Comparison of ENCODE assay signal across 13 cellular contexts in the genomic region with DNA sequence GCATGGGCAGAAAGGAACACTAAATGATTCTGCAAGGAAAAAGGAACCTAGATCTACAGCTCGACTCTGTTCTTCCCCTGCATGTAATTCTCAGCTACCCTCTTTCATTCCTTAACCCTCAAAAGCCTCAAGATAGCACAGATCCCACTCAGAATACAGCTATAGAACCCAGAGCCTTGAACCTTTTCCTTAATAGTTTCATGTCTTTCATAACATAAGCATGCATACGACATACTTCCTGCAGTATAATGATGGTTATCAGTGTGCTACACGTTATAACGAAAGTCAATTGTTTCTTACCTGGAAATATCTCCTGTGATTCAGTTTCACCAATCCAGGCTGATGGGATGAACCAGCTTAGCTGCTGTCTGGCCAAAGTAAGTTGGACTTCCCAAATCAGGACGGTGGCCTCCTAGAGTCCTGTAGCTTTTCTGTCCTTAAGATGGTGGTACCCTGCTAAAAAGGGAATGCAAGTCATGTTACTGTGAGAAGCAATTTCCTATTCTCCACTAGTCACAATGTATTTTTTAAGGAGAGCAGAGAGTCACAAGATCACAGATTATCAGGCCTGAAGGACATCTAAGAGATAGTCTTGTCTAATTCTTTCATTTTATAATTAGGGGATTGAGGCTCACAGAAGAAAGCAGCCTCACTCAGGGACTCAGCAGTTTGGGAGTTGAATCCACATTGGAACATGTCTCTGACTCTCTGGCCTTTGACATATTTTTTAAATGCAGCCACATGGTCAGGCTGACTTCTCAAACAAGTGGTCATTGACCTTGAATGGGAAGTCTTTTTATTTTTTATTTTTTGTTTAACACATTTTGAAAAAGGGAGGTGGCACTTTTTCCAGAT. TPM values are rescaled to one million over a fixed set of nuclear protein-coding genes. Genes with fewer than 3 reads are reported as not detected.
DNase-seq lines count a peak whose midpoint lies in the region; ATAC-seq and TF ChIP-seq lines count a peak whose summit lies in the region.
"Had no signal": no experiment of that assay in that cellular context is flagged by ENCODE, and none has a peak within 500 bp of the region (broad histone marks: within the 10 kb centered on the region; RNA-seq: fewer than 3 reads in every experiment).

No MANE protein-coding gene starts in this region.

- H3K4me2 ChIP-seq in PC-9 (peak overlapping the region; percentile 44), GM23248 (ENCODE audit: unreplicated experiment) (no peak overlapping the region)

- H3K36me3 ChIP-seq in PC-9 (ENCODE audit: low read depth) (no peaks in the 10 kb centered on the region), subcutaneous abdominal adipose tissue (ENCODE audit: control insufficient read depth in 5 of 5, insufficient read depth in 5 of 5, low read length in 5 of 5) (peaks cover 24 to 41% (median 26%) of the 10 kb centered on the region in 5 donors), GM23248 (ENCODE audit: low read depth) (no peaks in the 10 kb centered on the region)
- H3K36me3 ChIP-seq: cardiac muscle cell had no signal

- no peak overlapping the region for H3K27ac Mint-ChIP-seq in activated CD8-positive, alpha-beta memory T cell treated with anti-CD3 and anti-CD28 coated beads, Interleukin-2, amount 10 ng/mL, durations not matched to agents 7 days and 5 days
- H3K27ac Mint-ChIP-seq in glutamatergic neuron (ENCODE audit: unreplicated experiment) = no peak overlapping the region
- H3K27ac Mint-ChIP-seq: activated CD8-positive, alpha-beta T cell treated with anti-CD3 and anti-CD28 coated beads for 36 hours had no signal

- H3K4me1 ChIP-seq in PC-9 (replicated peaks; ENCODE audit: insufficient read depth) (peaks cover 78% of the 10 kb centered on the region), subcutaneous abdominal adipose tissue (ENCODE audit: control insufficient read depth in 5 of 5, insufficient read depth in 5 of 5, low read length in 5 of 5) (peaks cover 16 to 80% (median 70%) of the 10 kb centered on the region in 5 donors), GM23248 (ENCODE audit: insufficient read depth) (no peaks in the 10 kb centered on the region)
- H3K4me1 ChIP-seq: Caco-2 had no signal

- in situ Hi-C loops in GM23248 (cut with MboI) = no loop called here

- H3K4me3 ChIP-seq in PC-9 = no peak overlapping the region
- no peak overlapping the region for H3K4me3 ChIP-seq in fibroblast of mammary gland (ENCODE audit: control insufficient read depth, low read depth, low read length)
- H3K4me3 ChIP-seq in subcutaneous abdominal adipose tissue (ENCODE audit: low read depth in 1 of 5, low read length in 5 of 5) = peak overlapping the region in 1 of 5 donors; percentile 4
- no peak overlapping the region for H3K4me3 ChIP-seq in GM23248
- H3K4me3 ChIP-seq: cardiac muscle cell had no signal

- H4K20me1 ChIP-seq in PC-9 (ENCODE audit: insufficient read depth) = no peaks in the 10 kb centered on the region
- no peaks in the 10 kb centered on the region for H4K20me1 ChIP-seq in GM23248 (ENCODE audit: insufficient read depth)

- H2AFZ ChIP-seq in PC-9 = no peak overlapping the region
- no peak overlapping the region for H2AFZ ChIP-seq in GM23248

- no peak for TF ChIP-seq CTCF in PC-9 (conservative IDR thresholded peaks at IDR 0.05)
- TF ChIP-seq CTCF in fibroblast of mammary gland (conservative IDR thresholded peaks at IDR 0.05; ENCODE audit: control insufficient read depth, insufficient read depth, low read depth, low read length) = no peak
- no peak for TF ChIP-seq CTCF in glutamatergic neuron (IDR thresholded peaks at IDR 0.05; ENCODE audit: partially characterized antibody, unreplicated experiment)

- ATAC-seq in activated CD8-positive, alpha-beta memory T cell treated with anti-CD3 and anti-CD28 coated beads, Interleukin-2, amount 10 ng/mL, durations not matched to agents 7 days and 5 days = peak; percentile 16
- ATAC-seq: activated CD8-positive, alpha-beta T cell treated with anti-CD3 and anti-CD28 coated beads for 36 hours had no signal

- no peaks in the 10 kb centered on the region for H3K36me3 Mint-ChIP-seq in activated CD8-positive, alpha-beta memory T cell treated with anti-CD3 and anti-CD28 coated beads, Interleukin-2, amount 10 ng/mL, durations not matched to agents 7 days and 5 days
- H3K36me3 Mint-ChIP-seq in glutamatergic neuron (ENCODE audit: unreplicated experiment) = peaks cover 3% of the 10 kb centered on the region

- H3K79me2 ChIP-seq in PC-9 (ENCODE audit: low read depth) = no peaks in the 10 kb centered on the region
- no peaks in the 10 kb centered on the region for H3K79me2 ChIP-seq in GM23248 (ENCODE audit: insufficient read depth)

- no peaks in the 10 kb centered on the region for H3K27me3 ChIP-seq in PC-9 (ENCODE audit: insufficient read depth, low read depth)
- no peaks in the 10 kb centered on the region for H3K27me3 ChIP-seq in subcutaneous abdominal adipose tissue (ENCODE audit: control insufficient read depth in 5 of 5, insufficient read depth in 4 of 5, low read length in 5 of 5)
- no peaks in the 10 kb centered on the region for H3K27me3 ChIP-seq in GM23248 (replicated peaks; ENCODE audit: insufficient read depth)
- H3K27me3 ChIP-seq: cardiac muscle cell had no signal

- H3K4me1 Mint-ChIP-seq in activated CD8-positive, alpha-beta memory T cell treated with anti-CD3 and anti-CD28 coated beads, Interleukin-2, amount 10 ng/mL, durations not matched to agents 7 days and 5 days = peaks cover 14% of the 10 kb centered on the region
- H3K4me1 Mint-ChIP-seq in glutamatergic neuron (ENCODE audit: low read depth, unreplicated experiment) = peaks cover 3% of the 10 kb centered on the region

- intact Hi-C loops in PC-9 (cut with micrococcal nuclease; ENCODE audit: unreplicated experiment) = loop anchor here (5.0 kb wide), 1 partner anchor 39 kb away; no protein-coding TSS in a partner anchor

- no peaks in the 10 kb centered on the region for H3K27me3 Mint-ChIP-seq in activated CD8-positive, alpha-beta memory T cell treated with anti-CD3 and anti-CD28 coated beads, Interleukin-2, amount 10 ng/mL, durations not matched to agents 7 days and 5 days
- no peaks in the 10 kb centered on the region for H3K27me3 Mint-ChIP-seq in glutamatergic neuron (ENCODE audit: unreplicated experiment)

- peak overlapping the region in 1 of 5 donors; percentile 32 for H3K9ac ChIP-seq in subcutaneous abdominal adipose tissue (ENCODE audit: low read length in 5 of 5)
- no peak overlapping the region for H3K9ac ChIP-seq in GM23248

- H3K9me3 Mint-ChIP-seq in activated CD8-positive, alpha-beta memory T cell treated with anti-CD3 and anti-CD28 coated beads, Interleukin-2, amount 10 ng/mL, durations not matched to agents 7 days and 5 days (ENCODE audit: low read depth) = no peaks in the 10 kb centered on the region
- H3K9me3 Mint-ChIP-seq in glutamatergic neuron (ENCODE audit: unreplicated experiment) = peaks cover 2% of the 10 kb centered on the region
- H3K9me3 Mint-ChIP-seq: activated CD8-positive, alpha-beta T cell treated with anti-CD3 and anti-CD28 coated beads for 36 hours had no signal

- CTCF ChIA-PET in activated CD8-positive, alpha-beta memory T cell treated with anti-CD3 and anti-CD28 coated beads, Interleukin-2, amount 10 ng/mL, durations not matched to agents 7 days and 5 days (lab: Charles Lee) = interaction anchor here (1.7 to 2.4 kb wide), 2 partner anchors 15 to 133 kb away, joined by 6 to 7 read pairs; no protein-coding TSS in a partner anchor
- CTCF ChIA-PET in PC-9 (lab: Charles Lee) = interaction anchor here (0.6 to 0.8 kb wide), 2 partner anchors 9 to 76 kb away, joined by 3 read pairs; no protein-coding TSS in a partner anchor

- H3K9me2 ChIP-seq in PC-9 (ENCODE audit: insufficient read depth) = no peaks in the 10 kb centered on the region
- H3K9me2 ChIP-seq in GM23248 (ENCODE audit: insufficient read depth) = no peaks in the 10 kb centered on the region

- no peak overlapping the region for H3K4me3 Mint-ChIP-seq in activated CD8-positive, alpha-beta memory T cell treated with anti-CD3 and anti-CD28 coated beads, Interleukin-2, amount 10 ng/mL, durations not matched to agents 7 days and 5 days
- H3K4me3 Mint-ChIP-seq in glutamatergic neuron (ENCODE audit: unreplicated experiment) = no peak overlapping the region
- H3K4me3 Mint-ChIP-seq: activated CD8-positive, alpha-beta T cell treated with anti-CD3 and anti-CD28 coated beads for 36 hours had no signal

- DNase-seq in activated CD8-positive, alpha-beta memory T cell treated with anti-CD3 and anti-CD28 coated beads, Interleukin-2, amount 10 ng/mL, durations not matched to agents 7 days and 5 days = no peak
- no peak for DNase-seq in activated CD8-positive, alpha-beta memory T cell treated with anti-CD3 and anti-CD28 coated beads, Interleukin-2, amount 50 U/mL, for 48 hours
- DNase-seq in PC-9 (peak in 1 of 2 experiments; percentile 74), fibroblast of mammary gland (ENCODE audit: low read depth) (peak; percentile 35), glutamatergic neuron (no peak), GM23248 (no peak), NCI-H2029 treated with DMSO at 0.1 percent for 48 hours (lab: John Stamatoyannopoulos, UW) (no peak)
- DNase-seq: activated CD8-positive, alpha-beta T cell treated with anti-CD3 and anti-CD28 coated beads for 36 hours; activated naive CD4-positive, alpha-beta T cell treated with Interleukin-2 at 50 U/mL for 16 hours; Caco-2 had no signal

- peaks cover 34% of the 10 kb centered on the region for H3F3A ChIP-seq in PC-9 (ENCODE audit: insufficient read depth, low read depth)
- H3F3A ChIP-seq in GM23248 (ENCODE audit: insufficient read depth) = no peaks in the 10 kb centered on the region

- POLR2A ChIA-PET in PC-9 (lab: Charles Lee; ENCODE audit: unreplicated experiment) = no interaction called here

- no peaks in the 10 kb centered on the region for H3K9me3 ChIP-seq in PC-9 (ENCODE audit: insufficient read depth, low read depth)
- no peaks in the 10 kb centered on the region for H3K9me3 ChIP-seq in subcutaneous abdominal adipose tissue (ENCODE audit: control insufficient read depth in 5 of 5, low read length in 5 of 5)
- H3K9me3 ChIP-seq in GM23248 (ENCODE audit: low read depth) = no peaks in the 10 kb centered on the region
- H3K9me3 ChIP-seq: Caco-2 had no signal

- peak overlapping the region; percentile 82 for H3K27ac ChIP-seq in PC-9
- H3K27ac ChIP-seq in subcutaneous abdominal adipose tissue (ENCODE audit: low read depth, low read length) = peak overlapping the region; percentile 73
- no peak overlapping the region for H3K27ac ChIP-seq in GM23248
- H3K27ac ChIP-seq: cardiac muscle cell had no signal

- 56 to 72% methylated on average over 5 of the region's 5 CpGs for WGBS in GM23248 (ENCODE audit: low coverage in 1 of 2, low lambda C conversion rate in 2 of 2, missing lambda C conversion rate in 2 of 2), 2 experiments

- no TSS peak for BruUV-seq in PC-9 (replicated peaks; lab: Mats Ljungman, UMichigan)

RNA-seq across cellular contexts. Expression of gene CYRIA, which starts 41.8 kb away (rescaled TPM):
- total RNA-seq in activated CD8-positive, alpha-beta memory T cell treated with anti-CD3 and anti-CD28 coated beads, Interleukin-2, amount 10 ng/mL, durations not matched to agents 7 days and 5 days = 1 to 10 TPM in 1 of 2 experiments, under 1 TPM in 1; 0.77 to 1.7 TPM
- total RNA-seq in PC-9 (2021) (3.9 and 4.0 TPM in 2 replicates), glutamatergic neuron (ENCODE audit: unreplicated experiment) (19.3 TPM)
- total RNA-seq in GM23248 (2014; rRNA removed; shearing (Covaris generic)) = not detected in 2 replicates
- polyA plus RNA-seq in GM23248 (2016; fragmentation: Nextera tagmentation; extraction: Ambion mirVana) = not detected in 2 replicates
- total RNA-seq: NCI-H460 had no signal
